Comparison of ENCODE assay signal across 13 cellular contexts in genomic region chr10:125085281-125085680, GRCh38.
DNase-seq lines count a peak whose midpoint lies in the region; ATAC-seq and TF ChIP-seq lines count a peak whose summit lies in the region.
"Had no signal": no experiment of that assay in that cellular context is flagged by ENCODE, and none has a peak within 500 bp of the region (broad histone marks: within the 10 kb centered on the region; RNA-seq: fewer than 3 reads in every experiment).

No MANE protein-coding gene starts in this region.

- CTCF ChIA-PET in CD4-positive, alpha-beta memory T cell (lab: Charles Lee; ENCODE audit: partially characterized antibody), result no interaction called here

- ATAC-seq in right lobe of liver (no peak), thoracic aorta (ENCODE audit: insufficient number of reproducible peaks, low FRiP score, low read depth) (no peak)
- ATAC-seq in stimulated activated naive CD8-positive, alpha-beta T cell treated with anti-CD3 and anti-CD28 coated beads, Interleukin-15, amount 100 ng/mL, for 72 hours, result no peak

- no peak for TF ChIP-seq POLR2A in right lobe of liver (IDR thresholded peaks at IDR 0.05)

- H3K36me3 Mint-ChIP-seq in chondrocyte (ENCODE audit: low read depth), result peaks cover 11% of the 10 kb centered on the region
- H3K36me3 Mint-ChIP-seq in activated naive CD8-positive, alpha-beta T cell treated with anti-CD3 and anti-CD28 coated beads for 36 hours, result no peaks in the 10 kb centered on the region
- H3K36me3 Mint-ChIP-seq in CD4-positive, alpha-beta memory T cell, result no peaks in the 10 kb centered on the region
- H3K36me3 Mint-ChIP-seq: naive B cell had no signal

- H3K27ac ChIP-seq in right lobe of liver (peak overlapping the region; percentile 20 to 38 (median 33)), thoracic aorta (peak overlapping the region; percentile 89 to 95)
- no peak overlapping the region for H3K27ac ChIP-seq in CD4-positive, alpha-beta memory T cell (ENCODE audit: low read depth, low read length)

- H3K4me3 ChIP-seq in right lobe of liver, result no peak overlapping the region
- peak overlapping the region; percentile 56 for H3K4me3 ChIP-seq in thoracic aorta
- no peak overlapping the region for H3K4me3 ChIP-seq in CD4-positive, alpha-beta memory T cell (ENCODE audit: low read length in 2 of 2)
- H3K4me3 ChIP-seq: Peyer's patch had no signal

- WGBS in right lobe of liver (ENCODE audit: insufficient coverage, low coverage, low lambda C conversion rate, missing lambda C conversion rate), result 91% methylated on average over 6 of the region's 10 CpGs

- H3K27me3 Mint-ChIP-seq in chondrocyte (ENCODE audit: low read depth), result no peaks in the 10 kb centered on the region
- peaks cover 39% of the 10 kb centered on the region for H3K27me3 Mint-ChIP-seq in stimulated activated naive CD8-positive, alpha-beta T cell treated with anti-CD3 and anti-CD28 coated beads, Interleukin-15, amount 100 ng/mL, for 72 hours
- no peaks in the 10 kb centered on the region for H3K27me3 Mint-ChIP-seq in activated naive CD8-positive, alpha-beta T cell treated with anti-CD3 and anti-CD28 coated beads for 36 hours
- peaks cover 1 to 3% of the 10 kb centered on the region in 2 donors for H3K27me3 Mint-ChIP-seq in CD4-positive, alpha-beta memory T cell

- POLR2A ChIA-PET in CD4-positive, alpha-beta memory T cell (lab: Charles Lee; ENCODE audit: partially characterized antibody), result no interaction called here

- H3K9me3 ChIP-seq in right lobe of liver (no peaks in the 10 kb centered on the region), thoracic aorta (no peaks in the 10 kb centered on the region)
- H3K9me3 ChIP-seq in CD4-positive, alpha-beta memory T cell (ENCODE audit: control insufficient read depth in 1 of 2, low read length in 2 of 2), result no peaks in the 10 kb centered on the region
- H3K9me3 ChIP-seq: Peyer's patch had no signal

- H3K9me3 Mint-ChIP-seq in chondrocyte (ENCODE audit: low read depth), result no peaks in the 10 kb centered on the region
- no peaks in the 10 kb centered on the region for H3K9me3 Mint-ChIP-seq in stimulated activated naive CD8-positive, alpha-beta T cell treated with anti-CD3 and anti-CD28 coated beads, Interleukin-15, amount 100 ng/mL, for 72 hours
- no peaks in the 10 kb centered on the region for H3K9me3 Mint-ChIP-seq in activated naive CD8-positive, alpha-beta T cell treated with anti-CD3 and anti-CD28 coated beads for 36 hours
- H3K9me3 Mint-ChIP-seq in CD4-positive, alpha-beta memory T cell, result peaks cover 0 to 2% (median 0%) of the 10 kb centered on the region in 8 donors
- H3K9me3 Mint-ChIP-seq: activated T-helper 1 cell treated with anti-CD3 and anti-CD28 coated beads, Interleukin-12 subunit alpha, Interleukin-12 subunit beta, Interleukin-2, Interleukin-4 antibody, amounts not matched to agents 30 ng/mL and 10 ng/mL and 1 ng/mL, durations not matched to agents 14 hours and 24 hours and 36 hours had no signal

- TF ChIP-seq CTCF in chondrocyte (IDR thresholded peaks at IDR 0.05), result no peak
- TF ChIP-seq CTCF in right lobe of liver (IDR thresholded peaks at IDR 0.05), result no peak
- TF ChIP-seq CTCF in thoracic aorta (IDR thresholded peaks at IDR 0.05), result no peak

- peaks cover 88% of the 10 kb centered on the region for H3K4me1 Mint-ChIP-seq in chondrocyte (ENCODE audit: low read depth)
- no peaks in the 10 kb centered on the region for H3K4me1 Mint-ChIP-seq in stimulated activated naive CD8-positive, alpha-beta T cell treated with anti-CD3 and anti-CD28 coated beads, Interleukin-15, amount 100 ng/mL, for 72 hours
- no peaks in the 10 kb centered on the region for H3K4me1 Mint-ChIP-seq in activated naive CD8-positive, alpha-beta T cell treated with anti-CD3 and anti-CD28 coated beads for 36 hours
- no peaks in the 10 kb centered on the region for H3K4me1 Mint-ChIP-seq in CD4-positive, alpha-beta memory T cell
- H3K4me1 Mint-ChIP-seq: naive B cell had no signal

- peak overlapping the region; percentile 99 for H3K27ac Mint-ChIP-seq in chondrocyte (ENCODE audit: unreplicated experiment)
- no peak overlapping the region for H3K27ac Mint-ChIP-seq in stimulated activated naive CD8-positive, alpha-beta T cell treated with anti-CD3 and anti-CD28 coated beads, Interleukin-15, amount 100 ng/mL, for 72 hours
- no peak overlapping the region for H3K27ac Mint-ChIP-seq in activated naive CD8-positive, alpha-beta T cell treated with anti-CD3 and anti-CD28 coated beads for 36 hours
- H3K27ac Mint-ChIP-seq in CD4-positive, alpha-beta memory T cell, result no peak overlapping the region
- H3K27ac Mint-ChIP-seq: activated T-helper 1 cell treated with anti-CD3 and anti-CD28 coated beads, Interleukin-12 subunit alpha, Interleukin-12 subunit beta, Interleukin-2, Interleukin-4 antibody, amounts not matched to agents 30 ng/mL and 10 ng/mL and 1 ng/mL, durations not matched to agents 14 hours and 24 hours and 36 hours; naive B cell had no signal

- no peak overlapping the region for H3K4me3 Mint-ChIP-seq in chondrocyte (ENCODE audit: unreplicated experiment)
- no peak overlapping the region for H3K4me3 Mint-ChIP-seq in stimulated activated naive CD8-positive, alpha-beta T cell treated with anti-CD3 and anti-CD28 coated beads, Interleukin-15, amount 100 ng/mL, for 72 hours
- no peak overlapping the region for H3K4me3 Mint-ChIP-seq in activated naive CD8-positive, alpha-beta T cell treated with anti-CD3 and anti-CD28 coated beads for 36 hours
- H3K4me3 Mint-ChIP-seq in CD4-positive, alpha-beta memory T cell, result no peak overlapping the region
- H3K4me3 Mint-ChIP-seq: activated T-helper 1 cell treated with anti-CD3 and anti-CD28 coated beads, Interleukin-12 subunit alpha, Interleukin-12 subunit beta, Interleukin-2, Interleukin-4 antibody, amounts not matched to agents 30 ng/mL and 10 ng/mL and 1 ng/mL, durations not matched to agents 14 hours and 24 hours and 36 hours had no signal

- DNase-seq in NCI-H1092 treated with DMSO at 0.1 percent for 48 hours (lab: John Stamatoyannopoulos, UW) (peak; percentile 40), NCI-H1092 (lab: John Stamatoyannopoulos, UW) (no peak), chondrocyte (ENCODE audit: low spot score) (no peak), right lobe of liver (no peak), thoracic aorta (ENCODE audit: low spot score) (no peak)
- DNase-seq in stimulated activated naive CD8-positive, alpha-beta T cell treated with anti-CD3 and anti-CD28 coated beads, Interleukin-15, amount 100 ng/mL, for 72 hours, result no peak
- DNase-seq in activated naive CD8-positive, alpha-beta T cell treated with anti-CD3 and anti-CD28 coated beads for 36 hours, result no peak
- no peak for DNase-seq in CD4-positive, alpha-beta memory T cell
- DNase-seq: naive B cell; NCI-H187; stimulated activated CD4-positive, alpha-beta T cell treated with anti-CD3 and anti-CD28 coated beads, Interleukin-4, amount 100 ng/mL, for 4 hours had no signal

- H3K4me1 ChIP-seq in right lobe of liver, result peaks cover 0 to 19% (median 6%) of the 10 kb centered on the region in 4 donors
- peaks cover 27 to 61% of the 10 kb centered on the region in 2 donors for H3K4me1 ChIP-seq in thoracic aorta (ENCODE audit: control insufficient read depth in 1 of 2, low read depth in 2 of 2)
- no peaks in the 10 kb centered on the region for H3K4me1 ChIP-seq in CD4-positive, alpha-beta memory T cell (ENCODE audit: insufficient read depth, low read length)

- intact Hi-C loops in right lobe of liver (cut with DNase I), result no loop called here
- intact Hi-C loops in CD4-positive, alpha-beta memory T cell (cut with micrococcal nuclease), result no loop called here

- H3K36me3 ChIP-seq in right lobe of liver (no peaks in the 10 kb centered on the region), thoracic aorta (no peaks in the 10 kb centered on the region)
- H3K36me3 ChIP-seq in CD4-positive, alpha-beta memory T cell (ENCODE audit: insufficient read depth, low read length), result no peaks in the 10 kb centered on the region

- H3K27me3 ChIP-seq in right lobe of liver (no peaks in the 10 kb centered on the region), thoracic aorta (replicated peaks; ENCODE audit: insufficient read depth) (no peaks in the 10 kb centered on the region)
- no peaks in the 10 kb centered on the region for H3K27me3 ChIP-seq in CD4-positive, alpha-beta memory T cell (ENCODE audit: insufficient read depth, low read length)
- H3K27me3 ChIP-seq: Peyer's patch had no signal
